ENCODE assay signal across 24 cellular contexts in the genomic region with DNA sequence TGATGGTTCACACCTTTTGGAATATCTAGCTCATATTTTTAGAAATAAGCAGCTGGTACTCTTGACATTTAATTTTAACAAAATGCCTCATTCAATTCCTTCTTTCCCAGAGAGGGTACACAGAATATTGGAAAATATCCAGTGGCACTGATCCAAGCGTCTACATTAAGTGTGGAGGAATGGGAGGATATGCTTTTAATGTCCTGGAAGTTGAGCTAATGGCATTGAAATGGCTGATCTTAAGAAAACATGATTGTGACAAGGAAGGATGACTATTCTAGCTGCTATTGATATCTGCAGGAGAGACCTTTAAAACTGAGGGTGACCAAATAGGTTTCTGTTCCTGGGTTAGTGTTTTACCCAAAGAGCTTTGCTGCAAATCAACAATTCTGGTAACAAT. TPM values are rescaled to one million over a fixed set of nuclear protein-coding genes. Genes with fewer than 3 reads are reported as not detected.
"Had no signal": no experiment of that assay in that cellular context is flagged by ENCODE, and none has a peak within 500 bp of the region (broad histone marks: within the 10 kb centered on the region; RNA-seq: fewer than 3 reads in every experiment).

No MANE protein-coding gene starts in this region.

- H3K9me3 ChIP-seq: body of pancreas, esophagus muscularis mucosa, gastrocnemius medialis, left ventricle myocardium inferior, sigmoid colon, upper lobe of left lung had no signal

- H3K4me3 ChIP-seq: body of pancreas, esophagus muscularis mucosa, gastrocnemius medialis, left ventricle myocardium inferior, neural progenitor cell, sigmoid colon, upper lobe of left lung had no signal

- DNase-seq: activated CD4-positive, alpha-beta memory T cell treated with anti-CD3 and anti-CD28 coated beads, Interleukin-2, amount 10 ng/mL, durations not matched to agents 7 days and 5 days; activated CD4-positive, alpha-beta T cell treated with anti-CD3 and anti-CD28 coated beads, Interleukin-2, amount 10 ng/mL, durations not matched to agents 24 days and 14 days; activated effector memory CD4-positive, alpha-beta T cell treated with Interleukin-2 at 50 U/mL for 16 hours; activated naive CD4-positive, alpha-beta T cell treated with anti-CD3 and anti-CD28 coated beads, Interleukin-2, amount 50 U/mL, for 16 hours; activated naive CD8-positive, alpha-beta T cell treated with anti-CD3 and anti-CD28 coated beads, Interleukin-2, amount 50 U/mL, for 24 hours; activated T-cell treated with anti-CD3 and anti-CD28 coated beads, Interleukin-2, amount 50 U/mL, for 72 hours; anterior cingulate cortex; body of pancreas; effector CD8-positive, alpha-beta T cell; gastrocnemius medialis; hippocampal formation; left ventricle myocardium inferior; naive thymus-derived CD8-positive, alpha-beta T cell; retina; sigmoid colon; stimulated activated CD4-positive, alpha-beta T cell treated with anti-CD3 and anti-CD28 coated beads, Interleukin-4, amount 100 ng/mL, for 1 hour; stimulated activated naive CD8-positive, alpha-beta T cell treated with anti-CD3 and anti-CD28 coated beads, Interleukin-15, Interleukin-2, amounts not matched to agents 100 U/mL and 50 U/mL, for 24 hours; T-helper 2 cell; upper lobe of left lung had no signal

- H2AFZ ChIP-seq: neural progenitor cell had no signal

- ATAC-seq: activated naive CD8-positive, alpha-beta T cell treated with anti-CD3 and anti-CD28 coated beads, Interleukin-2, amount 50 U/mL, for 24 hours; activated T-cell treated with anti-CD3 and anti-CD28 coated beads, Interleukin-2, amount 50 U/mL, for 72 hours; body of pancreas; gastrocnemius medialis; naive thymus-derived CD8-positive, alpha-beta T cell; stimulated activated naive CD8-positive, alpha-beta T cell treated with anti-CD3 and anti-CD28 coated beads, Interleukin-15, Interleukin-2, amounts not matched to agents 100 U/mL and 50 U/mL, for 24 hours had no signal

- H3K27ac ChIP-seq: body of pancreas, gastrocnemius medialis, left ventricle myocardium inferior, neural progenitor cell, sigmoid colon, upper lobe of left lung had no signal

- H3K36me3 ChIP-seq: esophagus muscularis mucosa, gastrocnemius medialis, left ventricle myocardium inferior, neural progenitor cell, sigmoid colon, upper lobe of left lung had no signal

- H3K9ac ChIP-seq: neural progenitor cell had no signal

- H3K4me2 ChIP-seq: neural progenitor cell had no signal

- H3K27me3 ChIP-seq: body of pancreas, esophagus muscularis mucosa, gastrocnemius medialis, neural progenitor cell, sigmoid colon, upper lobe of left lung had no signal

- H3K4me1 ChIP-seq: body of pancreas had no signal

RNA-seq across cellular contexts. Expression of gene ZNF366, which starts 30.0 kb away (rescaled TPM):
- total RNA-seq: activated CD4-positive, alpha-beta memory T cell treated with anti-CD3 and anti-CD28 coated beads, Interleukin-2, amount 10 ng/mL, durations not matched to agents 7 days and 5 days; activated CD4-positive, alpha-beta T cell treated with anti-CD3 and anti-CD28 coated beads, Interleukin-2, amount 10 ng/mL, durations not matched to agents 24 days and 14 days; activated T-cell treated with anti-CD3 and anti-CD28 coated beads, Interleukin-2, amount 50 U/mL, for 72 hours; chondrocyte; naive thymus-derived CD8-positive, alpha-beta T cell; osteoblast; progenitor cell of endocrine pancreas had no signal
- polyA plus RNA-seq: naive thymus-derived CD8-positive, alpha-beta T cell had no signal
